Comparison of ENCODE assay signal across 1 cellular context in the genomic region with DNA sequence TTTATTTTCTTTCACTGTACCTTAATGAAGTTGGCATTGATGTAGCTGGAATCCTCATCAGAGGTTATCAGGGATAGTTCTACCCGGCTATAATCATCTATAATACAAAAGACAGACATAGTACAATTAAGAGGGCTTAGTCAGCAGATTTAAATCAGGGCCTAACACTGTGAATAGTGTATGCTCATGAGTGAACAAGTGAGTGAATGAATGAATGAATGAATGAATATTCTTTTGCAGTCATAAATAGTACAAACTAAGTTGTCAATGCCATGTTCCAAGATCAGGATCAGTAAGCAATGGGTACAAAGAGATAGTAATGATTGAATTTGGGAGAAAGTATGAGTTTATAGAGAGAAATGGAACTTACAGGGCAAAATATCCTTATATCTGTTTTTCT.
TF ChIP-seq lines count a peak whose summit lies in the region.

No MANE protein-coding gene starts in this region.

TF ChIP-seq in IMR-90, 13 proteins besides CTCF, POLR2A, EP300 and RAD21:
- TF ChIP-seq MAFK (IDR thresholded peaks at IDR 0.05; ENCODE audit: low read depth, low read length), result peak; percentile 88
- no peak for TF ChIP-seq CEBPB (IDR thresholded peaks at IDR 0.05; ENCODE audit: low read depth, low read length)
